Comparison of ENCODE assay signal across 21 cellular contexts in genomic region chr22:36796629-36797175, GRCh38. TPM values are rescaled to one million over a fixed set of nuclear protein-coding genes. Genes with fewer than 3 reads are reported as not detected.
"Had no signal": no experiment of that assay in that cellular context is flagged by ENCODE, and none has a peak within 500 bp of the region (broad histone marks: within the 10 kb centered on the region; RNA-seq: fewer than 3 reads in every experiment).

No MANE protein-coding gene starts in this region.

- H3K9me3 Mint-ChIP-seq: activated T-helper 1 cell treated with anti-CD3 and anti-CD28 coated beads, Interleukin-12 subunit alpha, Interleukin-12 subunit beta, Interleukin-2, Interleukin-4 antibody, amounts not matched to agents 30 ng/mL and 10 ng/mL and 1 ng/mL, durations not matched to agents 14 hours and 24 hours and 36 hours; brain; memory B cell; naive B cell; T-helper 1 cell treated with Interleukin-12 subunit alpha and Interleukin-12 subunit beta and Interleukin-4 antibody, amounts not matched to agents 30 μg/mL and 1 μg/mL, for 36 hours had no signal

- H3K36me3 Mint-ChIP-seq: brain, memory B cell, naive B cell had no signal

- H3K27me3 Mint-ChIP-seq: brain had no signal

- H3K27ac ChIP-seq: dorsolateral prefrontal cortex, gastrocnemius medialis, upper lobe of right lung had no signal

- H3K27me3 ChIP-seq: dorsolateral prefrontal cortex had no signal

- H3K9me3 ChIP-seq: gastrocnemius medialis, mucosa of descending colon, upper lobe of right lung had no signal

- ATAC-seq: activated CD4-positive, CD25-positive, alpha-beta regulatory T cell treated with anti-CD3 and anti-CD28 coated beads, Interleukin-2, amount 50 U/mL, for 24 hours; gastrocnemius medialis; mucosa of descending colon; upper lobe of right lung had no signal

- H3K36me3 ChIP-seq: gastrocnemius medialis, upper lobe of right lung had no signal

- H3K4me1 ChIP-seq: gastrocnemius medialis, upper lobe of right lung had no signal

- DNase-seq: anterior cingulate cortex; central memory CD4-positive, alpha-beta T cell; dorsolateral prefrontal cortex; gastrocnemius medialis; head of caudate nucleus; mucosa of descending colon; naive B cell; nucleus accumbens; stimulated activated CD4-positive, alpha-beta T cell treated with anti-CD3 and anti-CD28 coated beads, Interleukin-12 subunit alpha, Interleukin-12 subunit beta, amount 100 ng/mL, for 4 hours; stimulated activated CD4-positive, alpha-beta T cell treated with anti-CD3 and anti-CD28 coated beads, Interleukin-1b, Interleukin-23, amount 100 ng/mL, for 48 hours; stimulated activated CD8-positive, alpha-beta memory T cell treated with anti-CD3 and anti-CD28 coated beads, Interleukin-4, amount 100 ng/mL, for 48 hours; stimulated activated naive CD4-positive, alpha-beta T cell; upper lobe of right lung had no signal

- H3K4me3 ChIP-seq: dorsolateral prefrontal cortex, gastrocnemius medialis, mucosa of descending colon, upper lobe of right lung had no signal

- H3K27ac Mint-ChIP-seq: activated T-helper 1 cell treated with anti-CD3 and anti-CD28 coated beads, Interleukin-12 subunit alpha, Interleukin-12 subunit beta, Interleukin-2, Interleukin-4 antibody, amounts not matched to agents 30 ng/mL and 10 ng/mL and 1 ng/mL, durations not matched to agents 14 hours and 24 hours and 36 hours; memory B cell; T-helper 1 cell treated with Interleukin-12 subunit alpha and Interleukin-12 subunit beta and Interleukin-4 antibody, amounts not matched to agents 30 μg/mL and 1 μg/mL, for 36 hours had no signal

- H3K4me3 Mint-ChIP-seq: activated T-helper 1 cell treated with anti-CD3 and anti-CD28 coated beads, Interleukin-12 subunit alpha, Interleukin-12 subunit beta, Interleukin-2, Interleukin-4 antibody, amounts not matched to agents 30 ng/mL and 10 ng/mL and 1 ng/mL, durations not matched to agents 14 hours and 24 hours and 36 hours; memory B cell; naive B cell; T-helper 1 cell treated with Interleukin-12 subunit alpha and Interleukin-12 subunit beta and Interleukin-4 antibody, amounts not matched to agents 30 μg/mL and 1 μg/mL, for 36 hours had no signal

RNA-seq across cellular contexts. Expression of gene PVALB, which starts 20.1 kb away (rescaled TPM):
- total RNA-seq: activated CD8-positive, alpha-beta memory T cell treated with anti-CD3 and anti-CD28 coated beads for 36 hours; activated T-helper 1 cell treated with anti-CD3 and anti-CD28 coated beads, Interleukin-12 subunit alpha, Interleukin-12 subunit beta, Interleukin-2, Interleukin-4 antibody, amounts not matched to agents 30 ng/mL and 10 ng/mL and 1 ng/mL, durations not matched to agents 14 hours and 24 hours and 36 hours; mucosa of descending colon; renal cortical epithelial cell had no signal
- polyA plus RNA-seq: esophagus had no signal
